In genomic region chr3:177441813-177442646, GRCh38 we compare ENCODE assay signal across 8 cellular contexts.
DNase-seq lines count a peak whose midpoint lies in the region; ATAC-seq and TF ChIP-seq lines count a peak whose summit lies in the region.

No MANE protein-coding gene starts in this region.

- intact Hi-C loops in stomach (cut with DNase I; ENCODE audit: low total_unique reads) = no loop called here

- H3K27ac ChIP-seq in stomach = peak overlapping the region; percentile 42 to 78 (median 68)

- H3K4me1 ChIP-seq in stomach = peaks cover 7 to 67% (median 21%) of the 10 kb centered on the region in 4 donors

- no peaks in the 10 kb centered on the region for H3K36me3 ChIP-seq in stomach

- 77 to 81% (median 79%) methylated on average over 12 of the region's 12 CpGs for WGBS in stomach, 5 donors

- no peaks in the 10 kb centered on the region for H3K9me3 ChIP-seq in stomach

- H3K27me3 ChIP-seq in stomach = no peaks in the 10 kb centered on the region

- TF ChIP-seq POLR2A in GM19099 (IDR thresholded peaks at IDR 0.05; ENCODE audit: extremely low read depth, insufficient read length, low read depth) (peak; percentile 13), stomach (IDR thresholded peaks at IDR 0.05) (no peak)

- ATAC-seq in HG02970 (IDR thresholded peaks at IDR 0.05; ENCODE audit: low FRiP score, unreplicated experiment) = peak; percentile 97

- no peak for TF ChIP-seq EP300 in stomach (IDR thresholded peaks at IDR 0.05)

- DNase-seq in SIG-M5 (lab: John Stamatoyannopoulos, UW) (peak; percentile 21), stomach (no peak), NCI-H2227 (lab: John Stamatoyannopoulos, UW; ENCODE audit: unreplicated experiment) (no peak), NCI-H345 (lab: John Stamatoyannopoulos, UW) (no peak), NCI-H1417 treated with DMSO at 0.1 percent for 48 hours (lab: John Stamatoyannopoulos, UW) (no peak)
- no peak for DNase-seq in activated CD8-positive, alpha-beta memory T cell treated with anti-CD3 and anti-CD28 coated beads, Interleukin-2, amount 50 U/mL, for 48 hours

- TF ChIP-seq CTCF in stomach (IDR thresholded peaks at IDR 0.05) = no peak

- H3K4me3 ChIP-seq in stomach = peak overlapping the region in 2 of 4 donors; percentile 7 to 10
